8 cellular contexts compared by ENCODE assay signal in the genomic region with DNA sequence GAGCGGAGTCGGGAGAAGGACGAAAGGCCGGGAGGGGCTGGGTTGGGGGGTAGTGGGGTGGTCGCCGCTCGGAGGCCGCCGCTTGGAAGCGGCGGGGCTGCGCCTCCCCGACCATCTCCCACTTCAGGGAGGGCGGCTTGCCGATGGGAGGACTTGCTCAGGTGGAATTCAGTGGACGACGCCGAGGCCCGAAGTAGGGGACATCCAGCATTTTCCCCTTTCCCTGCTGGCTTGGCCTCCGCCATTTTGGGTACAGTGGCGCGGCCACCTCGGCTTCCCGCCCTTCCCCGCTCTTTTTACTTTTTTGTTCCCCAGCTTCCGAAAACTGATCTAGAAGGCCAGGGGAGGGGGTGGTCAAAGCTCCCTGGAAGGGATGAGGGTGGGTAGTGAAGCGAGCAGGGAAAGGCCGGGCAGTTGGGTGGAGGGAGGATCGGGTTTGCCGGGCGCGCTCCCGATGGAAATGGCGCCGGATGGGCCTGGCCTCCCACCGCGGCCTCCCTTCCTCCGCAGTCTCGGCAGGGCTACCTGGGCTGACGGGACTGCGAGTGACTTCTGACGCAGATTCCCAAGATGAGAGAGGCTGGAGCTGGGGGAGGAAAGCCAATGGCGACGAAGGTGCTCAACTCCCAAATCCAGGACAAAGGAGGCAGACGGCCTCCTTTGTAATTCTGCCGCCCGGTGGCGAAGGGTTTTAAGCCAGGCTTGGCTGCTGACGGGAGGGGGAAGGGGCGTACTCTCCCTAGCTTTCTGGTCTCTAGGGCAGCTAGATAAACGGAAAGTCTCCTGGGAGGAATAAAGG. TPM values are rescaled to one million over a fixed set of nuclear protein-coding genes. Genes with fewer than 3 reads are reported as not detected.
DNase-seq lines count a peak whose midpoint lies in the region; ATAC-seq and TF ChIP-seq lines count a peak whose summit lies in the region.

TSS of gene PBLD (minus strand) at position 670 of the 799 bp plus-strand sequence. CDS start 26,084 bp downstream, outside the sequence.

- H3K4me2 ChIP-seq in DND-41 (ENCODE audit: insufficient read depth, low read length) (peak within 1 kb of the TSS; percentile 85), Loucy (ENCODE audit: low read depth, low read length, poor library complexity, severe bottlenecking) (peak within 1 kb of the TSS; percentile 91)

- peak within 1 kb of the TSS; percentile 99 for H3K27ac ChIP-seq in DND-41 (ENCODE audit: low read length)
- peak within 1 kb of the TSS; percentile 98 for H3K27ac ChIP-seq in SJSA1
- H3K27ac ChIP-seq in testis, result peak within 1 kb of the TSS; percentile 99 to 100

- no peaks in the 10 kb centered on the region for H3K27me3 ChIP-seq in DND-41 (ENCODE audit: insufficient read depth, low read length, poor library complexity)
- H3K27me3 ChIP-seq in Loucy (ENCODE audit: insufficient read depth, low read length, poor library complexity, severe bottlenecking), result peaks cover 12% of the 10 kb centered on the region
- no peaks in the 10 kb centered on the region for H3K27me3 ChIP-seq in SJSA1 (replicated peaks)
- no peaks in the 10 kb centered on the region for H3K27me3 ChIP-seq in testis

- H3K4me3 ChIP-seq in DND-41 (ENCODE audit: low read depth in 1 of 2, low read length in 2 of 2) (peak within 1 kb of the TSS; percentile 64 to 76), Loucy (ENCODE audit: low read length, poor library complexity, severe bottlenecking) (peak within 1 kb of the TSS; percentile 90), SJSA1 (peak within 1 kb of the TSS; percentile 91), testis (peak within 1 kb of the TSS; percentile 85 to 98)

- H3K9ac ChIP-seq in DND-41 (ENCODE audit: low read depth, low read length), result peak within 1 kb of the TSS; percentile 92
- peak within 1 kb of the TSS; percentile 98 for H3K9ac ChIP-seq in Loucy (ENCODE audit: low read depth, low read length, poor library complexity, severe bottlenecking)

- no peaks in the 10 kb centered on the region for H3F3A ChIP-seq in Loucy (ENCODE audit: low read depth)

- H3K4me1 Mint-ChIP-seq in activated naive CD8-positive, alpha-beta T cell (ENCODE audit: low read depth), result peaks cover 59% of the 10 kb centered on the region
- H3K4me1 Mint-ChIP-seq in osteocyte (ENCODE audit: unreplicated experiment), result peaks cover 65% of the 10 kb centered on the region

- TF ChIP-seq CTCF in DND-41 (IDR thresholded peaks at IDR 0.05; ENCODE audit: borderline replicate concordance, extremely low read depth, low read length, poor library complexity, severe bottlenecking) (peak; percentile 70), Loucy (conservative IDR thresholded peaks at IDR 0.05; ENCODE audit: low read length) (peak; percentile 60), osteocyte (IDR thresholded peaks at IDR 0.05) (peak; percentile 54), testis (IDR thresholded peaks at IDR 0.05) (peak in 2 of 3 experiments; percentile 25 to 40)

- peak within 1 kb of the TSS; percentile 100 for H3K4me3 Mint-ChIP-seq in activated naive CD8-positive, alpha-beta T cell
- peak within 1 kb of the TSS; percentile 99 for H3K4me3 Mint-ChIP-seq in osteocyte (ENCODE audit: unreplicated experiment)

- no peaks in the 10 kb centered on the region for H3K9me3 ChIP-seq in DND-41 (ENCODE audit: insufficient read depth, low read length, severe bottlenecking)
- H3K9me3 ChIP-seq in Loucy (ENCODE audit: insufficient read depth, low read depth, low read length), result no peaks in the 10 kb centered on the region
- no peaks in the 10 kb centered on the region; the same call in 1 of the 2 replicates for H3K9me3 ChIP-seq in SJSA1 (replicated peaks)
- H3K9me3 ChIP-seq in testis, result no peaks in the 10 kb centered on the region

- WGBS in testis, 2 donors, result 0 to 1% methylated on average over 16 to 51 of the region's 51 CpGs

- intact Hi-C loops in Right ventricle myocardium inferior (cut with DNase I) (loop anchor here (5.0 to 10.0 kb wide), 2 partner anchors 260 to 572 kb away; partner anchors contain the start of gene DDX50), testis (cut with DNase I; ENCODE audit: low total_unique reads) (no loop called here)

- peaks cover 73% of the 10 kb centered on the region for H3K79me2 ChIP-seq in DND-41 (ENCODE audit: insufficient read depth, low read length)
- peaks cover 73% of the 10 kb centered on the region for H3K79me2 ChIP-seq in Loucy (ENCODE audit: insufficient read depth, low read length)

- peaks cover 17% of the 10 kb centered on the region for H3K36me3 Mint-ChIP-seq in activated naive CD8-positive, alpha-beta T cell
- peaks cover 12% of the 10 kb centered on the region for H3K36me3 Mint-ChIP-seq in osteocyte (ENCODE audit: unreplicated experiment)

- no peaks in the 10 kb centered on the region for H3K27me3 Mint-ChIP-seq in activated naive CD8-positive, alpha-beta T cell
- no peaks in the 10 kb centered on the region for H3K27me3 Mint-ChIP-seq in osteocyte (ENCODE audit: unreplicated experiment)

- TF ChIP-seq POLR2A in testis (IDR thresholded peaks at IDR 0.05), result no peak

- peak within 1 kb of the TSS; percentile 100 for H3K27ac Mint-ChIP-seq in activated naive CD8-positive, alpha-beta T cell
- H3K27ac Mint-ChIP-seq in osteocyte (ENCODE audit: unreplicated experiment), result peak within 1 kb of the TSS; percentile 100

- H4K20me1 ChIP-seq in DND-41 (ENCODE audit: insufficient read depth, low read length), result peaks cover 45% of the 10 kb centered on the region
- H4K20me1 ChIP-seq in Loucy (ENCODE audit: insufficient read depth, low read length, poor library complexity, severe bottlenecking), result peaks cover 52% of the 10 kb centered on the region

- no peaks in the 10 kb centered on the region for H3K9me2 ChIP-seq in Loucy (replicated peaks; ENCODE audit: low read depth, low read length)

- DNase-seq in DND-41 (peak; percentile 77), GOT3 (lab: John Stamatoyannopoulos, UW) (peak; percentile 26), SJSA1 (ENCODE audit: low read depth in 1 of 2, low spot score in 2 of 2) (peak; percentile 83 to 91), Right ventricle myocardium inferior (ENCODE audit: missing footprints) (peak; percentile 80), osteocyte (ENCODE audit: extremely low spot score, unreplicated experiment) (peak; percentile 87), testis (peak; percentile 77)

- peak; percentile 41 for ATAC-seq in DND-41 (ENCODE audit: insufficient read depth, low read depth)
- ATAC-seq in Right ventricle myocardium inferior, result peak; percentile 43

- peaks cover 3% of the 10 kb centered on the region for H3K9me3 Mint-ChIP-seq in activated naive CD8-positive, alpha-beta T cell (ENCODE audit: low read depth)
- no peaks in the 10 kb centered on the region for H3K9me3 Mint-ChIP-seq in osteocyte (ENCODE audit: unreplicated experiment)

- H2AFZ ChIP-seq in DND-41 (ENCODE audit: low read depth, low read length) (peak within 1 kb of the TSS; percentile 89), Loucy (ENCODE audit: low read length) (peak within 1 kb of the TSS; percentile 53; the same call in 1 of the 2 replicates)

- H3K36me3 ChIP-seq in DND-41 (ENCODE audit: insufficient read depth, low read length) (peaks cover 44% of the 10 kb centered on the region), Loucy (ENCODE audit: insufficient read depth, low read length) (peaks cover 9% of the 10 kb centered on the region; the same call in 1 of the 2 replicates), SJSA1 (peaks cover 50% of the 10 kb centered on the region), testis (ENCODE audit: low read depth, missing control alignments) (no peaks in the 10 kb centered on the region)

- H3K4me1 ChIP-seq in DND-41 (ENCODE audit: insufficient read depth, low read length) (peaks cover 62% of the 10 kb centered on the region), Loucy (ENCODE audit: insufficient read depth, low read length, poor library complexity, severe bottlenecking) (peaks cover 30% of the 10 kb centered on the region), SJSA1 (replicated peaks) (peaks cover 43% of the 10 kb centered on the region), testis (peaks cover 40% of the 10 kb centered on the region)

RNA-seq across cellular contexts. Expression of gene PBLD, which starts in this region (rescaled TPM):
- total RNA-seq in SJSA1 (2014; rRNA removed; shearing (Covaris generic)), result 3.2 and 3.3 TPM in 2 replicates
- total RNA-seq in Right ventricle myocardium inferior (2.9 TPM), osteocyte (8.6 and 10.1 TPM in 2 replicates), testis (1 to 10 TPM; 7.6 TPM)
- polyA plus RNA-seq in testis (ENCODE audit: insufficient read depth, low read depth, low replicate concordance), result 4.4 TPM

Comparison
In these comparisons a context has a peak if more than half of its experiments do, and no peak if none do; other contexts are left out.
1. Peak in every context shown above with its lines: DNase-seq, ATAC-seq, H3K4me3 ChIP-seq and H3K27ac ChIP-seq.
2. DNase-seq: peak in every context shown above with its lines; median percentile 87 in SJSA1; 87 in osteocyte; 80 in Right ventricle myocardium inferior; 77 in DND-41; 77 in testis; 26 in GOT3.